Comparison of ENCODE assay signal across 1 cellular context in the genomic region with DNA sequence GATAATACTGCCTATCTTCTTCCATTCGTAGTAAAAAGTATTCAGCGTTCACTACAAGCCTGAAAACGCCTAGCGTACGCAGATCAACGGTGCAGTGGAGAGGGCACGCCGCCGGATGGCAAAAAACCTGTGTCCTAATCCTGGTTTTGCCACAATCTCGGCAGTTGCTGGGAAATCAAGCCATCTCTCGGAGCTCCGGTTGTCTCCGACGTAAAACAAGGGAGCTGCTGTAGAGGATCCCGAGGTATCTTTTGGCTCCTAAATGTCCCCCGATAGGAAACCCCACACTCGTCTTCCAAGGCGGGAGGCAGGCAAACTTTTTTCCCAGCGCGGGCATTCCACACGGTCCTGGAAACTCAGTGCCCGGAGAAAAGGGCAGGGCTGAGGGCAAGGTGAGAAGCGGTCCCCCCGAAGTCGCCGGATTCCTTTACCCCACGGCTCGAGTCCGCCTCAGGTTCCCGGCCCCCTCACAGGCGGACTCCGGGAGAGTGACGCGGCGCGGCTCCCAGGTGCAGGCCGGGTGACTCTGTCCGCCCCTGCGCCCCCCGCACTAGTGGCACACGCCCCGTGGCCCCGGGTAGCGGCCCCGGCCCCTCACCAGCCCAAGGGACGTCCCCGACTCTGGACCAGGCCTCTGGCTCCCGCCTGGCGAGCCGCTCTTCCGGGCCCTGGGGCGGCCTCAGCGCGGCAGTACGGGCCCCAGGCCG.
TF ChIP-seq lines count a peak whose summit lies in the region.

No MANE protein-coding gene starts in this region.

TF ChIP-seq in HepG2, 621 proteins besides CTCF, POLR2A, EP300 and RAD21 (continued from another document and continues in another):
- TF ChIP-seq, protein P1, sequence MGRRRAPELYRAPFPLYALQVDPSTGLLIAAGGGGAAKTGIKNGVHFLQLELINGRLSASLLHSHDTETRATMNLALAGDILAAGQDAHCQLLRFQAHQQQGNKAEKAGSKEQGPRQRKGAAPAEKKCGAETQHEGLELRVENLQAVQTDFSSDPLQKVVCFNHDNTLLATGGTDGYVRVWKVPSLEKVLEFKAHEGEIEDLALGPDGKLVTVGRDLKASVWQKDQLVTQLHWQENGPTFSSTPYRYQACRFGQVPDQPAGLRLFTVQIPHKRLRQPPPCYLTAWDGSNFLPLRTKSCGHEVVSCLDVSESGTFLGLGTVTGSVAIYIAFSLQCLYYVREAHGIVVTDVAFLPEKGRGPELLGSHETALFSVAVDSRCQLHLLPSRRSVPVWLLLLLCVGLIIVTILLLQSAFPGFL (CRISPR knock-in tag; IDR thresholded peaks at IDR 0.05): no peak
- TF ChIP-seq ZNF574 (CRISPR knock-in tag; IDR thresholded peaks at IDR 0.05) (no peak), ZNF891 (CRISPR knock-in tag; IDR thresholded peaks at IDR 0.05) (no peak), KDM4B (CRISPR knock-in tag; IDR thresholded peaks at IDR 0.05) (no peak), TOE1 (CRISPR knock-in tag; IDR thresholded peaks at IDR 0.05) (no peak), ZNF691 (CRISPR knock-in tag; IDR thresholded peaks at IDR 0.05; ENCODE audit: borderline replicate concordance, low read depth) (no peak), HNRNPH1 (optimal IDR thresholded peaks at IDR 0.05; ENCODE audit: low read depth, low read length) (no peak), POLR2AphosphoS2 (IDR thresholded peaks at IDR 0.05; ENCODE audit: low read depth, low read length) (no peak), MBNL3 (CRISPR knock-in tag; conservative IDR thresholded peaks at IDR 0.05) (no peak), ZNF253 (CRISPR knock-in tag; IDR thresholded peaks at IDR 0.05; ENCODE audit: borderline replicate concordance) (no peak), AGO2 (optimal IDR thresholded peaks at IDR 0.05; ENCODE audit: low read depth, low read length) (no peak), PHF5A (CRISPR knock-in tag; IDR thresholded peaks at IDR 0.05; ENCODE audit: low read depth, unreplicated experiment) (no peak), PCBP1 (IDR thresholded peaks at IDR 0.05; ENCODE audit: borderline replicate concordance, low read depth, low read length) (no peak), THAP11 (CRISPR knock-in tag; IDR thresholded peaks at IDR 0.05) (no peak), HNRNPL (IDR thresholded peaks at IDR 0.05; ENCODE audit: low read depth, low read length) (0 out of 2 replicates have a peak, but pooled peaks have one; percentile 50), ZFAT (CRISPR knock-in tag; conservative IDR thresholded peaks at IDR 0.05) (no peak), ZNF484 (CRISPR knock-in tag; IDR thresholded peaks at IDR 0.05; ENCODE audit: borderline replicate concordance, low read depth) (no peak), ZNF292 (CRISPR knock-in tag; IDR thresholded peaks at IDR 0.05; ENCODE audit: borderline replicate concordance, low read depth) (no peak), ZSCAN30 (CRISPR knock-in tag; IDR thresholded peaks at IDR 0.05) (no peak; the same call in 1 of the 2 replicates), TFDP1 (CRISPR knock-in tag; IDR thresholded peaks at IDR 0.05; ENCODE audit: borderline replicate concordance) (no peak), SP1 (IDR thresholded peaks at IDR 0.05) (no peak), SP1 (CRISPR knock-in tag; IDR thresholded peaks at IDR 0.05) (no peak), ZBTB33 (CRISPR knock-in tag; IDR thresholded peaks at IDR 0.05) (no peak), PAXIP1 (CRISPR knock-in tag; conservative IDR thresholded peaks at IDR 0.05) (no peak; the same call in 1 of the 2 replicates), ZC3H4 (CRISPR knock-in tag; IDR thresholded peaks at IDR 0.05; ENCODE audit: borderline replicate concordance) (no peak), NRL (CRISPR knock-in tag; IDR thresholded peaks at IDR 0.05; ENCODE audit: borderline replicate concordance) (no peak; the same call in 1 of the 2 replicates), ATF6 (CRISPR knock-in tag; conservative IDR thresholded peaks at IDR 0.05) (no peak), ZNF136 (CRISPR knock-in tag; IDR thresholded peaks at IDR 0.05; ENCODE audit: low read depth) (no peak), ZNF709 (CRISPR knock-in tag; IDR thresholded peaks at IDR 0.05) (0 out of 2 replicates have a peak, but pooled peaks have one; percentile 24)
- TF ChIP-seq, protein P2, sequence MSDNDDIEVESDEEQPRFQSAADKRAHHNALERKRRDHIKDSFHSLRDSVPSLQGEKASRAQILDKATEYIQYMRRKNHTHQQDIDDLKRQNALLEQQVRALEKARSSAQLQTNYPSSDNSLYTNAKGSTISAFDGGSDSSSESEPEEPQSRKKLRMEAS (IDR thresholded peaks at IDR 0.05): no peak
- TF ChIP-seq, protein P3, sequence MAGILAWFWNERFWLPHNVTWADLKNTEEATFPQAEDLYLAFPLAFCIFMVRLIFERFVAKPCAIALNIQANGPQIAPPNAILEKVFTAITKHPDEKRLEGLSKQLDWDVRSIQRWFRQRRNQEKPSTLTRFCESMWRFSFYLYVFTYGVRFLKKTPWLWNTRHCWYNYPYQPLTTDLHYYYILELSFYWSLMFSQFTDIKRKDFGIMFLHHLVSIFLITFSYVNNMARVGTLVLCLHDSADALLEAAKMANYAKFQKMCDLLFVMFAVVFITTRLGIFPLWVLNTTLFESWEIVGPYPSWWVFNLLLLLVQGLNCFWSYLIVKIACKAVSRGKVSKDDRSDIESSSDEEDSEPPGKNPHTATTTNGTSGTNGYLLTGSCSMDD (CRISPR knock-in tag; IDR thresholded peaks at IDR 0.05): no peak
- TF ChIP-seq, protein P4, sequence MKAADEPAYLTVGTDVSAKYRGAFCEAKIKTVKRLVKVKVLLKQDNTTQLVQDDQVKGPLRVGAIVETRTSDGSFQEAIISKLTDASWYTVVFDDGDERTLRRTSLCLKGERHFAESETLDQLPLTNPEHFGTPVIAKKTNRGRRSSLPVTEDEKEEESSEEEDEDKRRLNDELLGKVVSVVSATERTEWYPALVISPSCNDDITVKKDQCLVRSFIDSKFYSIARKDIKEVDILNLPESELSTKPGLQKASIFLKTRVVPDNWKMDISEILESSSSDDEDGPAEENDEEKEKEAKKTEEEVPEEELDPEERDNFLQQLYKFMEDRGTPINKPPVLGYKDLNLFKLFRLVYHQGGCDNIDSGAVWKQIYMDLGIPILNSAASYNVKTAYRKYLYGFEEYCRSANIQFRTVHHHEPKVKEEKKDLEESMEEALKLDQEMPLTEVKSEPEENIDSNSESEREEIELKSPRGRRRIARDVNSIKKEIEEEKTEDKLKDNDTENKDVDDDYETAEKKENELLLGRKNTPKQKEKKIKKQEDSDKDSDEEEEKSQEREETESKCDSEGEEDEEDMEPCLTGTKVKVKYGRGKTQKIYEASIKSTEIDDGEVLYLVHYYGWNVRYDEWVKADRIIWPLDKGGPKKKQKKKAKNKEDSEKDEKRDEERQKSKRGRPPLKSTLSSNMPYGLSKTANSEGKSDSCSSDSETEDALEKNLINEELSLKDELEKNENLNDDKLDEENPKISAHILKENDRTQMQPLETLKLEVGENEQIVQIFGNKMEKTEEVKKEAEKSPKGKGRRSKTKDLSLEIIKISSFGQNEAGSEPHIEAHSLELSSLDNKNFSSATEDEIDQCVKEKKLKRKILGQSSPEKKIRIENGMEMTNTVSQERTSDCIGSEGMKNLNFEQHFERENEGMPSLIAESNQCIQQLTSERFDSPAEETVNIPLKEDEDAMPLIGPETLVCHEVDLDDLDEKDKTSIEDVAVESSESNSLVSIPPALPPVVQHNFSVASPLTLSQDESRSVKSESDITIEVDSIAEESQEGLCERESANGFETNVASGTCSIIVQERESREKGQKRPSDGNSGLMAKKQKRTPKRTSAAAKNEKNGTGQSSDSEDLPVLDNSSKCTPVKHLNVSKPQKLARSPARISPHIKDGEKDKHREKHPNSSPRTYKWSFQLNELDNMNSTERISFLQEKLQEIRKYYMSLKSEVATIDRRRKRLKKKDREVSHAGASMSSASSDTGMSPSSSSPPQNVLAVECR (CRISPR knock-in tag; IDR thresholded peaks at IDR 0.05; ENCODE audit: borderline replicate concordance): no peak; the same call in 1 of the 2 replicates
- TF ChIP-seq, protein P5, sequence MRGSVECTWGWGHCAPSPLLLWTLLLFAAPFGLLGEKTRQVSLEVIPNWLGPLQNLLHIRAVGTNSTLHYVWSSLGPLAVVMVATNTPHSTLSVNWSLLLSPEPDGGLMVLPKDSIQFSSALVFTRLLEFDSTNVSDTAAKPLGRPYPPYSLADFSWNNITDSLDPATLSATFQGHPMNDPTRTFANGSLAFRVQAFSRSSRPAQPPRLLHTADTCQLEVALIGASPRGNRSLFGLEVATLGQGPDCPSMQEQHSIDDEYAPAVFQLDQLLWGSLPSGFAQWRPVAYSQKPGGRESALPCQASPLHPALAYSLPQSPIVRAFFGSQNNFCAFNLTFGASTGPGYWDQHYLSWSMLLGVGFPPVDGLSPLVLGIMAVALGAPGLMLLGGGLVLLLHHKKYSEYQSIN (CRISPR knock-in tag; IDR thresholded peaks at IDR 0.05; ENCODE audit: borderline replicate concordance): no peak
